ENCODE assay signal across 1 cellular context in the genomic region with DNA sequence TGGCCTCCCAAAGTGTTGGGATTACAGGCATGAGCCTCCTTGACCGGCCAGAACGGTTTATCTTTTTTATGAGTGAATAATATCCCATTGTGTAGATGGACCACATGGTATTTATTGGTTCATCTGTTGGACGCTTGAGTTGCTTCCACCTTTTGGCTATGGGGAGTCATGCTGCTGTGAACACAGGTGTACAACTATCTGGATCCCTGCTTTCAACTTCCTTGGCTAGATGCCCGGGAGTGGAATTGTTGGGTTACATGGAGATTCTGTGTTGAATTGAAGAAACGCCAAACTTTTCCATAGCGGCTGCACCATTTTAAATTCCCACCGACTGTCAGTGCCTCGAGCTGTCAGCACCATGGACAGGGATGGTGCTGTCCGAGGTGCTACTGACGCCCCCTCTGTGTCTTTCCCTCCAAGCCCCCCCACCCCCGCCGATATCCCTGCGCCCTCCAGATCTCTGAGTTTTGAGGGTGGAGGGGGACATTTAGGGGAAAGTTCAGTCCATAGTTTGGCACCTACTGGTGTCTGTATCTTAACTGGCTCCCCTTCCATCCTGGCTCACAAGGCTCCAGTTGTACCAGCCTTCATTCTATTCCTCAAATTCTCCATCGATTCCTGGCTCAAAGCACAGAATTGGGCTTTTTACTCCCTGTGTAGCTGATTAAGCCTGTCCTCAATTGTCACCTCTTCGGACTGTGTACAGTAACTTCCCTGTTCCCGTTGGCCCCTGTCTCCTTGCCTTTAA.
TF ChIP-seq lines count a peak whose summit lies in the region.

No MANE protein-coding gene starts in this region.

TF ChIP-seq in HepG2, 621 proteins besides CTCF, POLR2A, EP300 and RAD21 (continued from another document and continues in another):
- TF ChIP-seq ZFP1 (CRISPR knock-in tag; IDR thresholded peaks at IDR 0.05) (peak; percentile 97), EZH2 (conservative IDR thresholded peaks at IDR 0.05; ENCODE audit: low read depth, low read length) (no peak), MIXL1 (CRISPR knock-in tag; IDR thresholded peaks at IDR 0.05) (peak; percentile 87; the same call in 1 of the 2 replicates), STAG1 (CRISPR knock-in tag; IDR thresholded peaks at IDR 0.05) (peak; percentile 28; the same call in 1 of the 2 replicates), ZNF761 (CRISPR knock-in tag; conservative IDR thresholded peaks at IDR 0.05) (peak; percentile 95), GABPB1 (CRISPR knock-in tag; IDR thresholded peaks at IDR 0.05) (peak; percentile 54; the same call in 1 of the 2 replicates), PAWR (CRISPR knock-in tag; IDR thresholded peaks at IDR 0.05; ENCODE audit: borderline replicate concordance) (peak; percentile 83; the same call in 1 of the 2 replicates), ZBTB7A (CRISPR knock-in tag; IDR thresholded peaks at IDR 0.05) (peak; percentile 81; the same call in 1 of the 2 replicates), ZFP36L2 (CRISPR knock-in tag; IDR thresholded peaks at IDR 0.05) (peak; percentile 99), ATF6 (CRISPR knock-in tag; conservative IDR thresholded peaks at IDR 0.05) (peak; percentile 99), ZNF816 (CRISPR knock-in tag; IDR thresholded peaks at IDR 0.05; ENCODE audit: borderline replicate concordance) (peak; percentile 95), ELF3 (CRISPR knock-in tag; IDR thresholded peaks at IDR 0.05) (peak; percentile 89), ZNF839 (CRISPR knock-in tag; IDR thresholded peaks at IDR 0.05; ENCODE audit: borderline replicate concordance) (no peak), ZNF883 (CRISPR knock-in tag; IDR thresholded peaks at IDR 0.05; ENCODE audit: not compliant biosample characterization) (peak; percentile 95), ZSCAN21 (CRISPR knock-in tag; IDR thresholded peaks at IDR 0.05; ENCODE audit: borderline replicate concordance) (peak; percentile 89), NFE2L1 (CRISPR knock-in tag; IDR thresholded peaks at IDR 0.05; ENCODE audit: borderline replicate concordance) (peak; percentile 72; the same call in 1 of the 2 replicates), ISL2 (CRISPR knock-in tag; IDR thresholded peaks at IDR 0.05) (peak; percentile 84), ZNF577 (CRISPR knock-in tag; IDR thresholded peaks at IDR 0.05; ENCODE audit: borderline replicate concordance, low read depth) (0 out of 2 replicates have a peak, but pooled peaks have one; percentile 85), ZNF567 (CRISPR knock-in tag; IDR thresholded peaks at IDR 0.05; ENCODE audit: borderline replicate concordance) (no peak), ZNF18 (CRISPR knock-in tag; IDR thresholded peaks at IDR 0.05; ENCODE audit: insufficient replicate concordance) (peak; percentile 97), SALL1 (CRISPR knock-in tag; IDR thresholded peaks at IDR 0.05) (peak; percentile 98), ZNF335 (CRISPR knock-in tag; IDR thresholded peaks at IDR 0.05) (peak; percentile 96), ZNF639 (CRISPR knock-in tag; conservative IDR thresholded peaks at IDR 0.05) (peak; percentile 96), ZNF670 (CRISPR knock-in tag; IDR thresholded peaks at IDR 0.05; ENCODE audit: borderline replicate concordance) (peak; percentile 79; the same call in 1 of the 2 replicates), ZNF557 (CRISPR knock-in tag; IDR thresholded peaks at IDR 0.05) (peak; percentile 99), PHF20 (CRISPR knock-in tag; IDR thresholded peaks at IDR 0.05) (peak; percentile 70), SMYD3 (CRISPR knock-in tag; IDR thresholded peaks at IDR 0.05) (peak; percentile 85; the same call in 1 of the 2 replicates), TCF12 (IDR thresholded peaks at IDR 0.05) (no peak), TCF12 (CRISPR knock-in tag; IDR thresholded peaks at IDR 0.05) (peak; percentile 53; the same call in 1 of the 2 replicates), U2AF2 (IDR thresholded peaks at IDR 0.05; ENCODE audit: low read depth, low read length) (no peak), ZIK1 (CRISPR knock-in tag; IDR thresholded peaks at IDR 0.05; ENCODE audit: borderline replicate concordance, low read depth) (peak; percentile 89; the same call in 1 of the 2 replicates), ZNF792 (CRISPR knock-in tag; IDR thresholded peaks at IDR 0.05) (peak; percentile 99), ZNF7 (CRISPR knock-in tag; IDR thresholded peaks at IDR 0.05) (peak; percentile 92), ZNF768 (CRISPR knock-in tag; IDR thresholded peaks at IDR 0.05) (peak; percentile 85)
- TF ChIP-seq, protein P1, sequence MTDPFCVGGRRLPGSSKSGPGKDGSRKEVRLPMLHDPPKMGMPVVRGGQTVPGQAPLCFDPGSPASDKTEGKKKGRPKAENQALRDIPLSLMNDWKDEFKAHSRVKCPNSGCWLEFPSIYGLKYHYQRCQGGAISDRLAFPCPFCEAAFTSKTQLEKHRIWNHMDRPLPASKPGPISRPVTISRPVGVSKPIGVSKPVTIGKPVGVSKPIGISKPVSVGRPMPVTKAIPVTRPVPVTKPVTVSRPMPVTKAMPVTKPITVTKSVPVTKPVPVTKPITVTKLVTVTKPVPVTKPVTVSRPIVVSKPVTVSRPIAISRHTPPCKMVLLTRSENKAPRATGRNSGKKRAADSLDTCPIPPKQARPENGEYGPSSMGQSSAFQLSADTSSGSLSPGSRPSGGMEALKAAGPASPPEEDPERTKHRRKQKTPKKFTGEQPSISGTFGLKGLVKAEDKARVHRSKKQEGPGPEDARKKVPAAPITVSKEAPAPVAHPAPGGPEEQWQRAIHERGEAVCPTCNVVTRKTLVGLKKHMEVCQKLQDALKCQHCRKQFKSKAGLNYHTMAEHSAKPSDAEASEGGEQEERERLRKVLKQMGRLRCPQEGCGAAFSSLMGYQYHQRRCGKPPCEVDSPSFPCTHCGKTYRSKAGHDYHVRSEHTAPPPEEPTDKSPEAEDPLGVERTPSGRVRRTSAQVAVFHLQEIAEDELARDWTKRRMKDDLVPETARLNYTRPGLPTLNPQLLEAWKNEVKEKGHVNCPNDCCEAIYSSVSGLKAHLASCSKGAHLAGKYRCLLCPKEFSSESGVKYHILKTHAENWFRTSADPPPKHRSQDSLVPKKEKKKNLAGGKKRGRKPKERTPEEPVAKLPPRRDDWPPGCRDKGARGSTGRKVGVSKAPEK (CRISPR knock-in tag; IDR thresholded peaks at IDR 0.05; ENCODE audit: borderline replicate concordance) = no peak
- TF ChIP-seq, protein P2, sequence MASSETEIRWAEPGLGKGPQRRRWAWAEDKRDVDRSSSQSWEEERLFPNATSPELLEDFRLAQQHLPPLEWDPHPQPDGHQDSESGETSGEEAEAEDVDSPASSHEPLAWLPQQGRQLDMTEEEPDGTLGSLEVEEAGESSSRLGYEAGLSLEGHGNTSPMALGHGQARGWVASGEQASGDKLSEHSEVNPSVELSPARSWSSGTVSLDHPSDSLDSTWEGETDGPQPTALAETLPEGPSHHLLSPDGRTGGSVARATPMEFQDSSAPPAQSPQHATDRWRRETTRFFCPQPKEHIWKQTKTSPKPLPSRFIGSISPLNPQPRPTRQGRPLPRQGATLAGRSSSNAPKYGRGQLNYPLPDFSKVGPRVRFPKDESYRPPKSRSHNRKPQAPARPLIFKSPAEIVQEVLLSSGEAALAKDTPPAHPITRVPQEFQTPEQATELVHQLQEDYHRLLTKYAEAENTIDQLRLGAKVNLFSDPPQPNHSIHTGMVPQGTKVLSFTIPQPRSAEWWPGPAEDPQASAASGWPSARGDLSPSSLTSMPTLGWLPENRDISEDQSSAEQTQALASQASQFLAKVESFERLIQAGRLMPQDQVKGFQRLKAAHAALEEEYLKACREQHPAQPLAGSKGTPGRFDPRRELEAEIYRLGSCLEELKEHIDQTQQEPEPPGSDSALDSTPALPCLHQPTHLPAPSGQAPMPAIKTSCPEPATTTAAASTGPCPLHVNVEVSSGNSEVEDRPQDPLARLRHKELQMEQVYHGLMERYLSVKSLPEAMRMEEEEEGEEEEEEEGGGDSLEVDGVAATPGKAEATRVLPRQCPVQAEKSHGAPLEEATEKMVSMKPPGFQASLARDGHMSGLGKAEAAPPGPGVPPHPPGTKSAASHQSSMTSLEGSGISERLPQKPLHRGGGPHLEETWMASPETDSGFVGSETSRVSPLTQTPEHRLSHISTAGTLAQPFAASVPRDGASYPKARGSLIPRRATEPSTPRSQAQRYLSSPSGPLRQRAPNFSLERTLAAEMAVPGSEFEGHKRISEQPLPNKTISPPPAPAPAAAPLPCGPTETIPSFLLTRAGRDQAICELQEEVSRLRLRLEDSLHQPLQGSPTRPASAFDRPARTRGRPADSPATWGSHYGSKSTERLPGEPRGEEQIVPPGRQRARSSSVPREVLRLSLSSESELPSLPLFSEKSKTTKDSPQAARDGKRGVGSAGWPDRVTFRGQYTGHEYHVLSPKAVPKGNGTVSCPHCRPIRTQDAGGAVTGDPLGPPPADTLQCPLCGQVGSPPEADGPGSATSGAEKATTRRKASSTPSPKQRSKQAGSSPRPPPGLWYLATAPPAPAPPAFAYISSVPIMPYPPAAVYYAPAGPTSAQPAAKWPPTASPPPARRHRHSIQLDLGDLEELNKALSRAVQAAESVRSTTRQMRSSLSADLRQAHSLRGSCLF (CRISPR knock-in tag; IDR thresholded peaks at IDR 0.05; ENCODE audit: borderline replicate concordance) = peak; percentile 97
- TF ChIP-seq, protein P3, sequence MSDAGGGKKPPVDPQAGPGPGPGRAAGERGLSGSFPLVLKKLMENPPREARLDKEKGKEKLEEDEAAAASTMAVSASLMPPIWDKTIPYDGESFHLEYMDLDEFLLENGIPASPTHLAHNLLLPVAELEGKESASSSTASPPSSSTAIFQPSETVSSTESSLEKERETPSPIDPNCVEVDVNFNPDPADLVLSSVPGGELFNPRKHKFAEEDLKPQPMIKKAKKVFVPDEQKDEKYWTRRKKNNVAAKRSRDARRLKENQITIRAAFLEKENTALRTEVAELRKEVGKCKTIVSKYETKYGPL (CRISPR knock-in tag; IDR thresholded peaks at IDR 0.05) = peak; percentile 97
- TF ChIP-seq, protein P4, sequence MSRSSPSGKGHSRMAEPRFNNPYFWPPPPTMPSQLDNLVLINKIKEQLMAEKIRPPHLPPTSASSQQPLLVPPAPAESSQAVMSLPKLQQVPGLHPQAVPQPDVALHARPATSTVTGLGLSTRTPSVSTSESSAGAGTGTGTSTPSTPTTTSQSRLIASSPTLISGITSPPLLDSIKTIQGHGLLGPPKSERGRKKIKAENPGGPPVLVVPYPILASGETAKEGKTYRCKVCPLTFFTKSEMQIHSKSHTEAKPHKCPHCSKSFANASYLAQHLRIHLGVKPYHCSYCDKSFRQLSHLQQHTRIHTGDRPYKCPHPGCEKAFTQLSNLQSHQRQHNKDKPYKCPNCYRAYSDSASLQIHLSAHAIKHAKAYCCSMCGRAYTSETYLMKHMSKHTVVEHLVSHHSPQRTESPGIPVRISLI (CRISPR knock-in tag; IDR thresholded peaks at IDR 0.05; ENCODE audit: borderline replicate concordance) = no peak
